ENCODE assay signal across 19 cellular contexts in the genomic region with DNA sequence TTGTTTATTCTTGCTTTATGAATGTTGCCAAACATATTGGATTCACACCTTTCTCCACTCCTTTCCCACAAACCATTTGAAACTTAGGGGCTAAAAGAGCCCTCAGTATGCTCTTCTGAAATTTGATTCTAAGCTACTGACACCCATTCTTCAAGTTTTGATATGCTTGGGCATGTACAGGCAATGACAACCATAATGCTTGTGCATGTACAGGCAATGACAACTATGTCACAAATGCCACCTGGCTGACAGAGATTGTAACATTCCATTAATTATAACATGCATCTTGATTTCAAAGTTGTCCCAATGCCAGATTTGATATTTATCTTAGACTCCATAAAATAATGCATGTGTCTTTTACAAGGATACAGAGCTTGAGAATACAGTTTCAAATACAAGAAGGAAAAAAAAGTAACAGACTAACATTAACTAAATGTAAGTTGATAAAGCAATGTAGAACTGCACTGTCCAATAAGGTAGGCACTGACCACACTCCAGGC. TPM values are rescaled to one million over a fixed set of nuclear protein-coding genes. Genes with fewer than 3 reads are reported as not detected.
DNase-seq lines count a peak whose midpoint lies in the region; ATAC-seq and TF ChIP-seq lines count a peak whose summit lies in the region.
"Had no signal": no experiment of that assay in that cellular context is flagged by ENCODE, and none has a peak within 500 bp of the region (broad histone marks: within the 10 kb centered on the region; RNA-seq: fewer than 3 reads in every experiment).

No MANE protein-coding gene starts in this region.

- peaks cover 8% of the 10 kb centered on the region; the same call in 1 of the 2 replicates for H3K4me1 ChIP-seq in PC-3 (ENCODE audit: insufficient read depth, low read length)
- H3K4me1 ChIP-seq in foreskin keratinocyte, result peaks cover 17% of the 10 kb centered on the region
- no peaks in the 10 kb centered on the region for H3K4me1 ChIP-seq in stomach
- H3K4me1 ChIP-seq: BE2C, HAP-1 had no signal

- H3K27ac ChIP-seq in PC-3 (ENCODE audit: low read length) (no peak overlapping the region), foreskin keratinocyte (peak overlapping the region; percentile 44), stomach (no peak overlapping the region)
- H3K27ac ChIP-seq: PC-9 had no signal

- H3K4me2 ChIP-seq in PC-3 (ENCODE audit: low read length), result no peak overlapping the region
- H3K4me2 ChIP-seq: PC-9 had no signal

- TF ChIP-seq POLR2A in stomach (IDR thresholded peaks at IDR 0.05), result no peak

- H3K4me3 ChIP-seq in PC-3 (ENCODE audit: low read length) (no peak overlapping the region), stomach (no peak overlapping the region)
- H3K4me3 ChIP-seq: HAP-1, PC-9 had no signal

- peak; percentile 6 for DNase-seq in NCI-H345 (lab: John Stamatoyannopoulos, UW)
- no peak for DNase-seq in NCI-H345 treated with DMSO at 0.1 percent for 48 hours (lab: John Stamatoyannopoulos, UW; ENCODE audit: unreplicated experiment)
- peak; percentile 41 for DNase-seq in PC-3
- peak; percentile 80 to 90 for DNase-seq in foreskin keratinocyte
- no peak for DNase-seq in posterior vena cava (ENCODE audit: low spot score)
- DNase-seq in stomach, result no peak
- DNase-seq in DMS153 treated with DMSO at 0.1 percent for 48 hours (lab: John Stamatoyannopoulos, UW; ENCODE audit: unreplicated experiment), result no peak
- DNase-seq: 8988T; BE2C; CD4-positive, alpha-beta memory T cell; DMS79; IMR-90; Karpas-422; NCI-H1417 treated with DMSO at 0.1 percent for 48 hours; NCI-H2081; NCI-H226; PC-9 had no signal

- CTCF ChIA-PET in PC-3 (lab: Charles Lee), result interaction anchor here (0.6 to 1.0 kb wide), 2 partner anchors 97 to 142 kb away, joined by 3 read pairs; no protein-coding TSS in a partner anchor

- H3K9me3 ChIP-seq in PC-3 (ENCODE audit: low read length) (no peaks in the 10 kb centered on the region), stomach (no peaks in the 10 kb centered on the region)
- H3K9me3 ChIP-seq: BE2C had no signal

- H3K27me3 ChIP-seq in PC-3 (ENCODE audit: low read length), result no peaks in the 10 kb centered on the region
- no peaks in the 10 kb centered on the region for H3K27me3 ChIP-seq in foreskin keratinocyte
- H3K27me3 ChIP-seq in stomach, result no peaks in the 10 kb centered on the region
- H3K27me3 ChIP-seq: BE2C had no signal

- H4K20me1 ChIP-seq in PC-3 (ENCODE audit: low read length), result no peaks in the 10 kb centered on the region

- no peaks in the 10 kb centered on the region for H3K79me2 ChIP-seq in PC-3 (ENCODE audit: low read length)

- POLR2A ChIA-PET in PC-3 (lab: Charles Lee; ENCODE audit: unreplicated experiment), result no interaction called here

- no peaks in the 10 kb centered on the region for H3K36me3 ChIP-seq in PC-3 (ENCODE audit: low read depth, low read length)
- H3K36me3 ChIP-seq in stomach, result no peaks in the 10 kb centered on the region
- H3K36me3 ChIP-seq: BE2C, HAP-1 had no signal

- intact Hi-C loops in PC-3 (cut with micrococcal nuclease) (no loop called here), posterior vena cava (cut with DNase I) (no loop called here), stomach (cut with DNase I; ENCODE audit: low total_unique reads) (no loop called here)

- no peak for TF ChIP-seq CTCF in PC-3 (conservative IDR thresholded peaks at IDR 0.05; ENCODE audit: low read depth, low read length)
- TF ChIP-seq CTCF in foreskin keratinocyte (conservative IDR thresholded peaks at IDR 0.05), result peak; percentile 25
- no peak for TF ChIP-seq CTCF in stomach (IDR thresholded peaks at IDR 0.05)

- no peak overlapping the region for H2AFZ ChIP-seq in PC-3 (ENCODE audit: low read length)
- H2AFZ ChIP-seq: PC-9 had no signal

- H3F3A ChIP-seq in PC-3 (ENCODE audit: low read length, unreplicated experiment), result no peaks in the 10 kb centered on the region

- H3K9me2 ChIP-seq in PC-3 (replicated peaks; ENCODE audit: low read length), result no peaks in the 10 kb centered on the region

- ATAC-seq in PC-3, result peak; percentile 51
- peak; percentile 35 for ATAC-seq in foreskin keratinocyte
- ATAC-seq in GM19328 (IDR thresholded peaks at IDR 0.05; ENCODE audit: unreplicated experiment), result no peak

- BruUV-seq in PC-3 (replicated peaks; lab: Mats Ljungman, UMichigan), result no TSS peak

- no peak for TF ChIP-seq EP300 in stomach (IDR thresholded peaks at IDR 0.05)

- H3K9ac ChIP-seq in PC-3 (ENCODE audit: low read length), result no peak overlapping the region

RNA-seq across cellular contexts. Expression of a gene that starts 17.5 kb away (rescaled TPM):
- total RNA-seq in PC-3 (2014; rRNA removed) (166 and 202 TPM in 2 replicates), foreskin keratinocyte (88.8 and 105 TPM in 2 replicates), posterior vena cava (1 to 10 TPM; 1.1 to 1.3 TPM), stomach (10 to 100 TPM in 1 of 5 donors, 1 to 10 TPM in 4; 1.8 to 33.2 (median 2.6) TPM)
- polyA plus RNA-seq in foreskin keratinocyte (52.4 and 84.9 TPM in 2 replicates), stomach (10 to 100 TPM in 2 of 3 donors, 1 to 10 TPM in 1; 6.0 to 17.2 (median 13.6) TPM)

Comparison
In these comparisons a context has a peak if more than half of its experiments do, and no peak if none do; other contexts are left out.
1. DNase-seq: peak in NCI-H345 (single experiment), PC-3 (single experiment) and foreskin keratinocyte (2 of 2); none in NCI-H345 treated with DMSO at 0.1 percent for 48 hours (single experiment), posterior vena cava (single experiment), stomach (single experiment) and DMS153 treated with DMSO at 0.1 percent for 48 hours (single experiment).